Comparison of ENCODE assay signal across 1 cellular context in the genomic region with DNA sequence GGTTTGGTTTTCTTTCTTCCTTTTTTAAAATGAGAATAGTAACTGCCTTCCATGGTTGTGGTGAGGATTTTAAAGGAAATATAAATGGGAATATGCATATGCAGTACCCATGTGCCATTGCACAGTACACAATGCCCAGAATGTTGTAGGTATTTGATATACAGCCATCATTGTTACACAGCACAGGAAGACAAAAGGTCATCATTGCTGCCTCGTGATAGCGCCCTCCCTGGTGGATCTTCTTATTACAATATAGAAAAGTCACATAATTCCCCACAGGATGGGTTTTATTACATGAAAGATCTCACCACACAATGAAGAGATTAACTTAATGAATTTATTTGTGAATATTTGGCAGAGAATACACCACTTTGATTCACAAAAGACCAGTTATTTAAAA.
TF ChIP-seq lines count a peak whose summit lies in the region.

No MANE protein-coding gene starts in this region.

TF ChIP-seq in HCT116, 20 proteins besides CTCF, POLR2A, EP300 and RAD21 (continued from another document):
- TF ChIP-seq, protein P1, sequence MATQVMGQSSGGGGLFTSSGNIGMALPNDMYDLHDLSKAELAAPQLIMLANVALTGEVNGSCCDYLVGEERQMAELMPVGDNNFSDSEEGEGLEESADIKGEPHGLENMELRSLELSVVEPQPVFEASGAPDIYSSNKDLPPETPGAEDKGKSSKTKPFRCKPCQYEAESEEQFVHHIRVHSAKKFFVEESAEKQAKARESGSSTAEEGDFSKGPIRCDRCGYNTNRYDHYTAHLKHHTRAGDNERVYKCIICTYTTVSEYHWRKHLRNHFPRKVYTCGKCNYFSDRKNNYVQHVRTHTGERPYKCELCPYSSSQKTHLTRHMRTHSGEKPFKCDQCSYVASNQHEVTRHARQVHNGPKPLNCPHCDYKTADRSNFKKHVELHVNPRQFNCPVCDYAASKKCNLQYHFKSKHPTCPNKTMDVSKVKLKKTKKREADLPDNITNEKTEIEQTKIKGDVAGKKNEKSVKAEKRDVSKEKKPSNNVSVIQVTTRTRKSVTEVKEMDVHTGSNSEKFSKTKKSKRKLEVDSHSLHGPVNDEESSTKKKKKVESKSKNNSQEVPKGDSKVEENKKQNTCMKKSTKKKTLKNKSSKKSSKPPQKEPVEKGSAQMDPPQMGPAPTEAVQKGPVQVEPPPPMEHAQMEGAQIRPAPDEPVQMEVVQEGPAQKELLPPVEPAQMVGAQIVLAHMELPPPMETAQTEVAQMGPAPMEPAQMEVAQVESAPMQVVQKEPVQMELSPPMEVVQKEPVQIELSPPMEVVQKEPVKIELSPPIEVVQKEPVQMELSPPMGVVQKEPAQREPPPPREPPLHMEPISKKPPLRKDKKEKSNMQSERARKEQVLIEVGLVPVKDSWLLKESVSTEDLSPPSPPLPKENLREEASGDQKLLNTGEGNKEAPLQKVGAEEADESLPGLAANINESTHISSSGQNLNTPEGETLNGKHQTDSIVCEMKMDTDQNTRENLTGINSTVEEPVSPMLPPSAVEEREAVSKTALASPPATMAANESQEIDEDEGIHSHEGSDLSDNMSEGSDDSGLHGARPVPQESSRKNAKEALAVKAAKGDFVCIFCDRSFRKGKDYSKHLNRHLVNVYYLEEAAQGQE (IDR thresholded peaks at IDR 0.05; ENCODE audit: low read depth): no peak
- TF ChIP-seq TCF7L2 (IDR thresholded peaks at IDR 0.05; ENCODE audit: borderline replicate concordance, extremely low read depth, insufficient read depth, insufficient read length): no peak
- TF ChIP-seq SIN3A (IDR thresholded peaks at IDR 0.05; ENCODE audit: low read depth): no peak
- no peak for TF ChIP-seq SRF (IDR thresholded peaks at IDR 0.05; ENCODE audit: low read depth)
- no peak for TF ChIP-seq YY1 (IDR thresholded peaks at IDR 0.05; ENCODE audit: extremely low read depth, insufficient replicate concordance, low read depth, low read length)
- TF ChIP-seq SP1 (IDR thresholded peaks at IDR 0.05; ENCODE audit: low read depth): no peak
- TF ChIP-seq, protein P2, sequence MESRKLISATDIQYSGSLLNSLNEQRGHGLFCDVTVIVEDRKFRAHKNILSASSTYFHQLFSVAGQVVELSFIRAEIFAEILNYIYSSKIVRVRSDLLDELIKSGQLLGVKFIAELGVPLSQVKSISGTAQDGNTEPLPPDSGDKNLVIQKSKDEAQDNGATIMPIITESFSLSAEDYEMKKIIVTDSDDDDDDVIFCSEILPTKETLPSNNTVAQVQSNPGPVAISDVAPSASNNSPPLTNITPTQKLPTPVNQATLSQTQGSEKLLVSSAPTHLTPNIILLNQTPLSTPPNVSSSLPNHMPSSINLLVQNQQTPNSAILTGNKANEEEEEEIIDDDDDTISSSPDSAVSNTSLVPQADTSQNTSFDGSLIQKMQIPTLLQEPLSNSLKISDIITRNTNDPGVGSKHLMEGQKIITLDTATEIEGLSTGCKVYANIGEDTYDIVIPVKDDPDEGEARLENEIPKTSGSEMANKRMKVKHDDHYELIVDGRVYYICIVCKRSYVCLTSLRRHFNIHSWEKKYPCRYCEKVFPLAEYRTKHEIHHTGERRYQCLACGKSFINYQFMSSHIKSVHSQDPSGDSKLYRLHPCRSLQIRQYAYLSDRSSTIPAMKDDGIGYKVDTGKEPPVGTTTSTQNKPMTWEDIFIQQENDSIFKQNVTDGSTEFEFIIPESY (IDR thresholded peaks at IDR 0.05; ENCODE audit: extremely low read depth, insufficient replicate concordance, low read length): no peak
